Comparison of ENCODE assay signal across 8 cellular contexts in the genomic region with DNA sequence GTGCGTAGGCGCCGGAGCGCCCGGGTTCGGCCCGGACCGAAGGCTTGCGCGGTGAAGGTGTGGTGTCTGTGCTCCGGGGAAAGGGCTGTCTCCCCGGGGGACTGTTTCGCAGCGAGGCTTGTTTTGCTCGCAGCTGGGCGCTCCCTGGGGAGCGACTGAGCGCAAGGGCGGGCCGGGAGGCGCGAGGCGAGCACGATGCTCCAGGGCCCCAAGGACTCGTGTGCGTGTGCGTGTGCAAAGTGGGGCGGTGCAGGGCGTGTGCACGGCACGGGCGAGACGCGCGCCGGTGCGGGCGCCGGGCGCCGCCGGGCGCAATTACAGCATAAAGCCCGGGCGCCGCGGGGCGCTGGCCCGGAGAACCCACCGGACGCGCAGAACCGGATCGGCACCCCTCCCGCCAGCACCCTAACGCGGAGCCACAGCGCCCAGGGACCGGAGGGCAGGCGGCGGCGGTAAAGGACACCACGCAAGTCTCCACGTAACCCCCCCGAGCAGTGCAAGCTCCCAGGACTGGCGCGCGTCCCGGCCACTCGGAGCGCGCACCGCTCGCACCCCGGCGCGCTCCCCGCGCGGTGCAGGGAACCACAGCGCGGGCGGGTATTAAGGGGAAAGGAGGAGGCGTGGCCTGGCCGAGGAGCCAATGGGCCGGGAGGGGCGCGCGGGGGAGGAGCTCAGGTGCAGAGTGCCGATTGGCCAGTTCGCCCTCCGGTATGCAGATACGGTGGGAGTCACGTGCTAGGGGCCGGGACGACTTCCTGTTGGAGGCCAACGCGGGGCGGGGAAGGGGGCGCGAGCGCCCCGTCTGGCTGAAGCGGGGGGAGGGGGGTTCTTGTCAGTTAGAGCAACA. TPM values are rescaled to one million over a fixed set of nuclear protein-coding genes. Genes with fewer than 3 reads are reported as not detected.
DNase-seq lines count a peak whose midpoint lies in the region; ATAC-seq and TF ChIP-seq lines count a peak whose summit lies in the region.

A gene with protein sequence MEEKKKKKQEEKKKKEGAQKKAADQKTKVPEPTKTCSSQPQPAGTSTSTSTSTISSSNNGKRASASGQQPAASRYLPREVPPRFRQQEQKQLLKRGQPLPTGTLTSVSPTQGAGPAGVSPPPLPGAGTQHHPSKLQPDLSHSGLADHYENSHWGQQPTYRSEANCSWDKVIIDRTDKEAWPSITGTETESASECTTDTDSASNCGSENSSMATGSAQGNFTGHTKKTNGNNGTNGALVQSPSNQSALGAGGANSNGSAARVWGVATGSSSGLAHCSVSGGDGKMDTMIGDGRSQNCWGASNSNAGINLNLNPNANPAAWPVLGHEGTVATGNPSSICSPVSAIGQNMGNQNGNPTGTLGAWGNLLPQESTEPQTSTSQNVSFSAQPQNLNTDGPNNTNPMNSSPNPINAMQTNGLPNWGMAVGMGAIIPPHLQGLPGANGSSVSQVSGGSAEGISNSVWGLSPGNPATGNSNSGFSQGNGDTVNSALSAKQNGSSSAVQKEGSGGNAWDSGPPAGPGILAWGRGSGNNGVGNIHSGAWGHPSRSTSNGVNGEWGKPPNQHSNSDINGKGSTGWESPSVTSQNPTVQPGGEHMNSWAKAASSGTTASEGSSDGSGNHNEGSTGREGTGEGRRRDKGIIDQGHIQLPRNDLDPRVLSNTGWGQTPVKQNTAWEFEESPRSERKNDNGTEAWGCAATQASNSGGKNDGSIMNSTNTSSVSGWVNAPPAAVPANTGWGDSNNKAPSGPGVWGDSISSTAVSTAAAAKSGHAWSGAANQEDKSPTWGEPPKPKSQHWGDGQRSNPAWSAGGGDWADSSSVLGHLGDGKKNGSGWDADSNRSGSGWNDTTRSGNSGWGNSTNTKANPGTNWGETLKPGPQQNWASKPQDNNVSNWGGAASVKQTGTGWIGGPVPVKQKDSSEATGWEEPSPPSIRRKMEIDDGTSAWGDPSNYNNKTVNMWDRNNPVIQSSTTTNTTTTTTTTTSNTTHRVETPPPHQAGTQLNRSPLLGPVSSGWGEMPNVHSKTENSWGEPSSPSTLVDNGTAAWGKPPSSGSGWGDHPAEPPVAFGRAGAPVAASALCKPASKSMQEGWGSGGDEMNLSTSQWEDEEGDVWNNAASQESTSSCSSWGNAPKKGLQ (N-terminal part only) (plus strand): TSS at position 835 of the 847 bp plus-strand sequence. CDS start 45,504 bp downstream, outside the sequence.

- H3K4me3 ChIP-seq in HEK293 (ENCODE audit: low read depth, low read length) (peak within 1 kb of the TSS; percentile 79), SK-N-MC (peak within 1 kb of the TSS; percentile 88), gastroesophageal sphincter (peak within 1 kb of the TSS; percentile 69 to 89), neutrophil (ENCODE audit: low read depth in 1 of 2, low read length in 1 of 2) (peak within 1 kb of the TSS; percentile 79 to 83)

- 0% methylated on average over 3 of the region's 104 CpGs; no CpG with 5 or more reads in 1 of the 2 donors for WGBS in gastroesophageal sphincter (ENCODE audit: low coverage in 1 of 2), 2 donors

- H3K9me3 ChIP-seq in HEK293 (ENCODE audit: control insufficient read depth, insufficient read depth, low read depth, low read length) = no peaks in the 10 kb centered on the region
- H3K9me3 ChIP-seq in SK-N-MC (ENCODE audit: low read depth, low read length) = no peaks in the 10 kb centered on the region
- no peaks in the 10 kb centered on the region for H3K9me3 ChIP-seq in gastroesophageal sphincter
- H3K9me3 ChIP-seq in neutrophil = no peaks in the 10 kb centered on the region

- peaks cover 38% of the 10 kb centered on the region for H3K4me1 Mint-ChIP-seq in activated naive CD4-positive, alpha-beta T cell treated with anti-CD3 and anti-CD28 coated beads, Interleukin-2, amount 10 ng/mL, durations not matched to agents 7 days and 5 days

- peak within 1 kb of the TSS; percentile 86 for H3K27ac Mint-ChIP-seq in activated naive CD4-positive, alpha-beta T cell treated with anti-CD3 and anti-CD28 coated beads, Interleukin-2, amount 10 ng/mL, durations not matched to agents 7 days and 5 days

- ATAC-seq in gastroesophageal sphincter = peak; percentile 95

- H3K27ac ChIP-seq in HEK293 (ENCODE audit: extremely low read depth, low read depth, low read length) = peak within 1 kb of the TSS; percentile 89; the same call in 1 of the 2 replicates
- no peak within 1 kb of the TSS for H3K27ac ChIP-seq in SK-N-MC
- peak within 1 kb of the TSS; percentile 75 to 100 (median 92) for H3K27ac ChIP-seq in gastroesophageal sphincter
- peak within 1 kb of the TSS; percentile 80 for H3K27ac ChIP-seq in neutrophil

- TF ChIP-seq CTCF in HEK293 (tag by site-specific recombination; IDR thresholded peaks at IDR 0.05) (peak; percentile 45; the same call in 1 of the 2 replicates), gastroesophageal sphincter (IDR thresholded peaks at IDR 0.05) (peak in 2 of 4 experiments; percentile 28 to 33), neutrophil (IDR thresholded peaks at IDR 0.05) (peak; percentile 51), subcutaneous adipose tissue (IDR thresholded peaks at IDR 0.05; ENCODE audit: low read depth) (no peak)

- H3K36me3 Mint-ChIP-seq in activated naive CD4-positive, alpha-beta T cell treated with anti-CD3 and anti-CD28 coated beads, Interleukin-2, amount 10 ng/mL, durations not matched to agents 7 days and 5 days = peaks cover 6% of the 10 kb centered on the region

- H3K4me1 ChIP-seq in HEK293 (ENCODE audit: control insufficient read depth, insufficient read depth, low read length) = peaks cover 16% of the 10 kb centered on the region
- H3K4me1 ChIP-seq in gastroesophageal sphincter = peaks cover 9 to 42% (median 19%) of the 10 kb centered on the region in 3 donors
- peaks cover 26 to 30% of the 10 kb centered on the region in 2 experiments for H3K4me1 ChIP-seq in neutrophil (ENCODE audit: control insufficient read depth in 1 of 2, insufficient read depth in 1 of 2, low read depth in 1 of 2, low read length in 1 of 2)

- CTCF ChIA-PET in HEK293 (lab: Yijun Ruan, JAX) = interaction anchor here (0.5 to 1.1 kb wide), 8 partner anchors 16 to 292 kb away, joined by 3 to 6 read pairs (median 4); no protein-coding TSS in a partner anchor
- CTCF ChIA-PET in activated naive CD4-positive, alpha-beta T cell treated with anti-CD3 and anti-CD28 coated beads, Interleukin-2, amount 10 ng/mL, durations not matched to agents 7 days and 5 days (lab: Charles Lee) = interaction anchor here (0.7 to 1.0 kb wide), 3 partner anchors 15 to 208 kb away, joined by 3 read pairs; no protein-coding TSS in a partner anchor

- H3K27me3 ChIP-seq in gastroesophageal sphincter (no peaks in the 10 kb centered on the region), neutrophil (peaks cover 87% of the 10 kb centered on the region)

- H3K27me3 Mint-ChIP-seq in activated naive CD4-positive, alpha-beta T cell treated with anti-CD3 and anti-CD28 coated beads, Interleukin-2, amount 10 ng/mL, durations not matched to agents 7 days and 5 days = peaks cover 38% of the 10 kb centered on the region

- peak within 1 kb of the TSS; percentile 87 for H3K4me3 Mint-ChIP-seq in activated naive CD4-positive, alpha-beta T cell treated with anti-CD3 and anti-CD28 coated beads, Interleukin-2, amount 10 ng/mL, durations not matched to agents 7 days and 5 days

- POLR2A ChIA-PET in HEK293 (lab: Yijun Ruan, JAX) = interaction anchor here (0.5 to 2.3 kb wide), 135 partner anchors 9 to 1574 kb away, joined by 3 to 51 read pairs (median 5); partner anchors contain the start of genes AFMID, MFSD11, SPHK1 and TK1

- peak within 1 kb of the TSS; percentile 67 for H3K9ac ChIP-seq in SK-N-MC (ENCODE audit: insufficient read length)

- TF ChIP-seq EP300 in gastroesophageal sphincter (IDR thresholded peaks at IDR 0.05) = no peak

- peak; percentile 100 for TF ChIP-seq POLR2A in gastroesophageal sphincter (IDR thresholded peaks at IDR 0.05)

- H3K9me3 Mint-ChIP-seq in activated naive CD4-positive, alpha-beta T cell treated with anti-CD3 and anti-CD28 coated beads, Interleukin-2, amount 10 ng/mL, durations not matched to agents 7 days and 5 days = no peaks in the 10 kb centered on the region

- peak; percentile 100 for DNase-seq in GM03348 (ENCODE audit: low spot score)
- peak; percentile 99 for DNase-seq in NAMALWA (ENCODE audit: low spot score)
- DNase-seq in SK-N-MC (ENCODE audit: low read depth, low spot score) = peak; percentile 92
- DNase-seq in activated naive CD4-positive, alpha-beta T cell treated with anti-CD3 and anti-CD28 coated beads, Interleukin-2, amount 10 ng/mL, durations not matched to agents 7 days and 5 days = peak; percentile 100

- no peaks in the 10 kb centered on the region for H3K36me3 ChIP-seq in HEK293 (ENCODE audit: control insufficient read depth in 2 of 2, insufficient read depth in 1 of 2, low read length in 2 of 2)
- no peaks in the 10 kb centered on the region for H3K36me3 ChIP-seq in SK-N-MC (ENCODE audit: insufficient read depth, low read length)
- no peaks in the 10 kb centered on the region for H3K36me3 ChIP-seq in gastroesophageal sphincter
- H3K36me3 ChIP-seq in neutrophil = no peaks in the 10 kb centered on the region

TF ChIP-seq in HEK293, 187 proteins besides CTCF, POLR2A, EP300 and RAD21 (continues in another document):
- TF ChIP-seq, protein P1, sequence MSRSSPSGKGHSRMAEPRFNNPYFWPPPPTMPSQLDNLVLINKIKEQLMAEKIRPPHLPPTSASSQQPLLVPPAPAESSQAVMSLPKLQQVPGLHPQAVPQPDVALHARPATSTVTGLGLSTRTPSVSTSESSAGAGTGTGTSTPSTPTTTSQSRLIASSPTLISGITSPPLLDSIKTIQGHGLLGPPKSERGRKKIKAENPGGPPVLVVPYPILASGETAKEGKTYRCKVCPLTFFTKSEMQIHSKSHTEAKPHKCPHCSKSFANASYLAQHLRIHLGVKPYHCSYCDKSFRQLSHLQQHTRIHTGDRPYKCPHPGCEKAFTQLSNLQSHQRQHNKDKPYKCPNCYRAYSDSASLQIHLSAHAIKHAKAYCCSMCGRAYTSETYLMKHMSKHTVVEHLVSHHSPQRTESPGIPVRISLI (tag by site-specific recombination; IDR thresholded peaks at IDR 0.05) = no peak
- TF ChIP-seq ZNF155 (tag by site-specific recombination; IDR thresholded peaks at IDR 0.05) = no peak

RNA-seq across cellular contexts. Expression of the gene that starts here (rescaled TPM):
- 10 to 100 TPM; 15.8 to 30.3 (median 27.7) TPM for total RNA-seq in gastroesophageal sphincter
- 10 to 100 TPM in 3 of 4 donors, 1 to 10 TPM in 1; 8.2 to 33.3 (median 13.8) TPM for total RNA-seq in subcutaneous adipose tissue
